In the genomic region with DNA sequence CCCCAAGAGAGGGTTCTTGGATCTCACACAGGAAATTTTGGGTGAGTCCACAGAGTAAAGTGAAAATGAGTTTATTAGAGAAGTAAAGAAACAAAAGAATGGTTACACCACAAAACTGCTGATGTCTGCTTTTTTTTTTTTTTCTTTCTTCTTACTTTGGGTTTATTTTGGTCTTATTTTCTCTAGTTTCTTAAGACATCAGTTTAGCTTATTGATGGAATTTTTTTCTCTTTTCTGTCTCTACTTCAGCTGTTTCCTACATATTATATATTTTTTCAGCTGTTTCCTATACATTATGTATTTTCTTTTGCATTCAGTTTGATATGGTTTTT, we compare ENCODE assay signal across 29 cellular contexts.
DNase-seq lines count a peak whose midpoint lies in the region; ATAC-seq and TF ChIP-seq lines count a peak whose summit lies in the region.
"Had no signal": no experiment of that assay in that cellular context is flagged by ENCODE, and none has a peak within 500 bp of the region (broad histone marks: within the 10 kb centered on the region; RNA-seq: fewer than 3 reads in every experiment).

No MANE protein-coding gene starts in this region.

- CTCF ChIA-PET in Calu3 (lab: Charles Lee) (interaction anchor here (0.9 to 1.3 kb wide), 2 partner anchors 16 to 65 kb away, joined by 3 to 5 read pairs; no protein-coding TSS in a partner anchor), PC-3 (lab: Charles Lee) (no interaction called here)
- CTCF ChIA-PET in CD8-positive, alpha-beta T cell (lab: Charles Lee), result no interaction called here

- peak overlapping the region; percentile 66 for H2BK120ac ChIP-seq in trophoblast cell (ENCODE audit: insufficient read depth, low read length, poor library complexity)

- H3K4ac ChIP-seq in trophoblast cell (ENCODE audit: low read depth, low read length), result no peak overlapping the region

- no peaks in the 10 kb centered on the region for H3K79me2 ChIP-seq in PC-3 (ENCODE audit: low read length)
- no peaks in the 10 kb centered on the region for H3K79me2 ChIP-seq in trophoblast cell (ENCODE audit: control insufficient read depth, insufficient read depth, low read length, poor library complexity)

- H3K4me1 Mint-ChIP-seq in Calu3 (ENCODE audit: low read depth, unreplicated experiment), result peaks cover 29% of the 10 kb centered on the region
- peaks cover 26 to 60% of the 10 kb centered on the region in 2 donors for H3K4me1 Mint-ChIP-seq in effector memory CD8-positive, alpha-beta T cell (ENCODE audit: low read depth in 2 of 2)
- H3K4me1 Mint-ChIP-seq in CD8-positive, alpha-beta T cell (ENCODE audit: low read depth), result peaks cover 58% of the 10 kb centered on the region

- H3K79me1 ChIP-seq in trophoblast cell (ENCODE audit: low read length), result peaks cover 9% of the 10 kb centered on the region

- peak overlapping the region; percentile 88 for H2BK5ac ChIP-seq in trophoblast cell (ENCODE audit: low read depth, low read length, poor library complexity)

- H2AFZ ChIP-seq in PC-3 (ENCODE audit: low read length) (no peak overlapping the region), trophoblast cell (ENCODE audit: insufficient read depth, low read length, poor library complexity) (no peak overlapping the region)

- no peaks in the 10 kb centered on the region for H3K27me3 Mint-ChIP-seq in Calu3 (ENCODE audit: unreplicated experiment)
- no peaks in the 10 kb centered on the region for H3K27me3 Mint-ChIP-seq in effector memory CD8-positive, alpha-beta T cell
- no peaks in the 10 kb centered on the region for H3K27me3 Mint-ChIP-seq in CD8-positive, alpha-beta T cell (ENCODE audit: low read depth)
- H3K27me3 Mint-ChIP-seq: activated CD4-positive, alpha-beta memory T cell treated with anti-CD3 and anti-CD28 coated beads for 36 hours; activated naive CD4-positive, alpha-beta T cell treated with anti-CD3 and anti-CD28 coated beads, Interleukin-2, amount 50 U/mL, for 24 hours; stimulated activated naive CD8-positive, alpha-beta T cell treated with anti-CD3 and anti-CD28 coated beads, Interleukin-15, amount 100 ng/mL, for 72 hours had no signal

- no peak overlapping the region for H3K18ac ChIP-seq in trophoblast cell (ENCODE audit: low read length)

- H3K9me3 Mint-ChIP-seq in Calu3 (ENCODE audit: low read depth, unreplicated experiment), result no peaks in the 10 kb centered on the region
- no peaks in the 10 kb centered on the region for H3K9me3 Mint-ChIP-seq in effector memory CD8-positive, alpha-beta T cell
- H3K9me3 Mint-ChIP-seq in CD8-positive, alpha-beta T cell, result no peaks in the 10 kb centered on the region
- H3K9me3 Mint-ChIP-seq: activated CD4-positive, alpha-beta memory T cell treated with anti-CD3 and anti-CD28 coated beads for 36 hours; activated naive CD4-positive, alpha-beta T cell treated with anti-CD3 and anti-CD28 coated beads, Interleukin-2, amount 50 U/mL, for 24 hours had no signal

- no peaks in the 10 kb centered on the region for H3K9me2 ChIP-seq in PC-3 (replicated peaks; ENCODE audit: low read length)

- no TSS peak for BruUV-seq in Calu3 (replicated peaks; lab: Mats Ljungman, UMichigan)
- no TSS peak for BruUV-seq in PC-3 (replicated peaks; lab: Mats Ljungman, UMichigan)

- DNase-seq in Calu3, result no peak
- DNase-seq in PC-3, result no peak
- no peak for DNase-seq in effector memory CD8-positive, alpha-beta T cell
- DNase-seq in trophoblast cell, result no peak
- no peak for DNase-seq in CD8-positive, alpha-beta T cell
- no peak for DNase-seq in GM03348 (ENCODE audit: low spot score)
- no peak for DNase-seq in heart right ventricle
- DNase-seq: activated CD4-positive, alpha-beta memory T cell treated with anti-CD3 and anti-CD28 coated beads for 36 hours; activated CD4-positive, CD25-positive, alpha-beta regulatory T cell treated with anti-CD3 and anti-CD28 coated beads, Interleukin-2, amount 50 U/mL, for 72 hours; activated CD8-positive, alpha-beta memory T cell treated with anti-CD3 and anti-CD28 coated beads, Interleukin-2, amount 50 U/mL, for 4 hours; amygdala; C1 segment of cervical spinal cord; esophagus squamous epithelium; hypothalamus; immature natural killer cell; NCI-H1105 treated with DMSO at 0.1 percent for 48 hours; NCI-H2029 treated with DMSO at 0.1 percent for 48 hours; NCI-H2227 treated with DMSO at 0.1 percent for 48 hours; NCI-H526 treated with DMSO at 0.1 percent for 48 hours; occipital lobe; small intestine; stimulated activated CD4-positive, alpha-beta T cell treated with anti-CD3 and anti-CD28 coated beads, Interleukin-1b, Interleukin-23, amount 100 ng/mL, for 48 hours; stimulated activated CD8-positive, alpha-beta memory T cell treated with anti-CD3 and anti-CD28 coated beads, Interleukin-4, amount 100 ng/mL, for 48 hours; stimulated activated naive CD8-positive, alpha-beta T cell treated with anti-CD3 and anti-CD28 coated beads, Interleukin-15, amount 100 ng/mL, for 72 hours had no signal

- peak overlapping the region; percentile 54 for H4K8ac ChIP-seq in trophoblast cell (ENCODE audit: low read depth, low read length)

- H3K9ac ChIP-seq in PC-3 (ENCODE audit: low read length) (no peak overlapping the region), trophoblast cell (ENCODE audit: low read length) (no peak overlapping the region)

- no peaks in the 10 kb centered on the region for H4K20me1 ChIP-seq in PC-3 (ENCODE audit: low read length)

- no peaks in the 10 kb centered on the region for H3F3A ChIP-seq in PC-3 (ENCODE audit: low read length, unreplicated experiment)

- no peak for TF ChIP-seq CTCF in Calu3 (IDR thresholded peaks at IDR 0.05; ENCODE audit: unreplicated experiment)
- no peak for TF ChIP-seq CTCF in PC-3 (conservative IDR thresholded peaks at IDR 0.05; ENCODE audit: low read depth, low read length)
- no peak for TF ChIP-seq CTCF in CD8-positive, alpha-beta T cell (IDR thresholded peaks at IDR 0.05)
- TF ChIP-seq CTCF in heart right ventricle (IDR thresholded peaks at IDR 0.05), result no peak

- ATAC-seq in PC-3 (no peak), heart right ventricle (no peak)
- ATAC-seq in effector memory CD8-positive, alpha-beta T cell (replicated peaks), result no peak
- no peak for ATAC-seq in CD8-positive, alpha-beta T cell
- ATAC-seq: gastroesophageal sphincter; GM12878; left lobe of liver; stimulated activated naive CD8-positive, alpha-beta T cell treated with anti-CD3 and anti-CD28 coated beads, Interleukin-15, amount 100 ng/mL, for 72 hours had no signal

- H3K36me3 Mint-ChIP-seq in Calu3 (ENCODE audit: insufficient read depth, unreplicated experiment), result no peaks in the 10 kb centered on the region
- peaks cover 16% of the 10 kb centered on the region for H3K36me3 Mint-ChIP-seq in effector memory CD8-positive, alpha-beta T cell (ENCODE audit: insufficient read depth)
- H3K36me3 Mint-ChIP-seq in CD8-positive, alpha-beta T cell, result peaks cover 38% of the 10 kb centered on the region

- H3K4me2 ChIP-seq in PC-3 (ENCODE audit: low read length), result peak overlapping the region; percentile 76
- H3K4me2 ChIP-seq in trophoblast cell (ENCODE audit: low read length), result peak overlapping the region; percentile 32

- peak overlapping the region; percentile 24 for H4K91ac ChIP-seq in trophoblast cell (ENCODE audit: low read depth, low read length)

- no peak overlapping the region for H3K27ac Mint-ChIP-seq in Calu3 (ENCODE audit: unreplicated experiment)
- H3K27ac Mint-ChIP-seq in effector memory CD8-positive, alpha-beta T cell, result peak overlapping the region; percentile 3 to 69
- no peak overlapping the region for H3K27ac Mint-ChIP-seq in CD8-positive, alpha-beta T cell
- H3K27ac Mint-ChIP-seq: activated CD4-positive, alpha-beta memory T cell treated with anti-CD3 and anti-CD28 coated beads for 36 hours; activated naive CD4-positive, alpha-beta T cell treated with anti-CD3 and anti-CD28 coated beads, Interleukin-2, amount 50 U/mL, for 24 hours; stimulated activated naive CD8-positive, alpha-beta T cell treated with anti-CD3 and anti-CD28 coated beads, Interleukin-15, amount 100 ng/mL, for 72 hours had no signal

- H3K14ac ChIP-seq in trophoblast cell (ENCODE audit: low read length), result peak overlapping the region; percentile 30

- peak overlapping the region; percentile 58 for H2BK12ac ChIP-seq in trophoblast cell (ENCODE audit: low read length)

- no peaks in the 10 kb centered on the region for H3K9me3 ChIP-seq in PC-3 (ENCODE audit: low read length)
- peaks cover 7% of the 10 kb centered on the region for H3K9me3 ChIP-seq in trophoblast cell (ENCODE audit: insufficient read depth, low read depth, low read length)
- H3K9me3 ChIP-seq in CD8-positive, alpha-beta T cell (ENCODE audit: low read length), result no peaks in the 10 kb centered on the region
- H3K9me3 ChIP-seq in heart right ventricle, result peaks cover 0 to 12% (median 0%) of the 10 kb centered on the region in 11 donors
- H3K9me3 ChIP-seq: esophagus squamous epithelium, gastroesophageal sphincter had no signal

- H3K4me3 ChIP-seq in PC-3 (ENCODE audit: low read length) (peak overlapping the region; percentile 26; the same call in 1 of the 2 replicates), trophoblast cell (ENCODE audit: low read depth, low read length) (no peak overlapping the region), heart right ventricle (no peak overlapping the region)
- no peak overlapping the region for H3K4me3 ChIP-seq in CD8-positive, alpha-beta T cell (ENCODE audit: low read depth, low read length)
- H3K4me3 ChIP-seq: coronary artery, esophagus squamous epithelium, gastroesophageal sphincter, GM12878 had no signal

- H3K4me1 ChIP-seq in PC-3 (ENCODE audit: insufficient read depth, low read length), result peaks cover 38% of the 10 kb centered on the region
- H3K4me1 ChIP-seq in trophoblast cell (ENCODE audit: control insufficient read depth in 1 of 2, insufficient read depth in 2 of 2, low read length in 2 of 2), result peaks cover 5 to 7% of the 10 kb centered on the region in 2 experiments
- H3K4me1 ChIP-seq in CD8-positive, alpha-beta T cell (ENCODE audit: insufficient read depth, low read length), result peaks cover 10% of the 10 kb centered on the region
- H3K4me1 ChIP-seq in heart right ventricle, result peaks cover 0 to 25% (median 16%) of the 10 kb centered on the region in 9 donors

- H3K23ac ChIP-seq in trophoblast cell (ENCODE audit: low read length), result no peak overlapping the region

- intact Hi-C loops in Calu3 (cut with micrococcal nuclease; ENCODE audit: unreplicated experiment) (no loop called here), PC-3 (cut with micrococcal nuclease) (no loop called here), heart right ventricle (cut with DNase I) (no loop called here)
- intact Hi-C loops in CD8-positive, alpha-beta T cell (cut with DNase I, micrococcal nuclease), result no loop called here

- H3K27me3 ChIP-seq in PC-3 (ENCODE audit: low read length) (no peaks in the 10 kb centered on the region), trophoblast cell (ENCODE audit: insufficient read depth, low read length) (no peaks in the 10 kb centered on the region), heart right ventricle (no peaks in the 10 kb centered on the region)
- H3K27me3 ChIP-seq in CD8-positive, alpha-beta T cell (ENCODE audit: insufficient read depth, low read length), result no peaks in the 10 kb centered on the region
- H3K27me3 ChIP-seq: esophagus squamous epithelium, gastroesophageal sphincter had no signal

- POLR2A ChIA-PET in PC-3 (lab: Charles Lee; ENCODE audit: unreplicated experiment), result interaction anchor here (0.7 kb wide), 1 partner anchor 28 kb away, joined by 7 read pairs; no protein-coding TSS in a partner anchor
- POLR2A ChIA-PET in CD8-positive, alpha-beta T cell (lab: Charles Lee), result interaction anchor here (0.6 kb wide), 1 partner anchor 1911 kb away, joined by 4 read pairs; no protein-coding TSS in a partner anchor

- H2AK5ac ChIP-seq in trophoblast cell (ENCODE audit: low read length), result no peak overlapping the region

- H3K36me3 ChIP-seq in PC-3 (ENCODE audit: low read depth, low read length) (no peaks in the 10 kb centered on the region), trophoblast cell (ENCODE audit: control insufficient read depth in 1 of 2, insufficient read depth in 2 of 2, low read length in 2 of 2) (peaks cover 7 to 10% of the 10 kb centered on the region in 2 experiments), heart right ventricle (peaks cover 0 to 17% (median 0%) of the 10 kb centered on the region in 9 donors)
- H3K36me3 ChIP-seq in CD8-positive, alpha-beta T cell (ENCODE audit: insufficient read depth, low read length), result no peaks in the 10 kb centered on the region

- peak overlapping the region; percentile 60 for H3K4me3 Mint-ChIP-seq in Calu3 (ENCODE audit: low read depth, unreplicated experiment)
- H3K4me3 Mint-ChIP-seq in effector memory CD8-positive, alpha-beta T cell, result no peak overlapping the region
- H3K4me3 Mint-ChIP-seq in CD8-positive, alpha-beta T cell, result no peak overlapping the region
- H3K4me3 Mint-ChIP-seq: activated CD4-positive, alpha-beta memory T cell treated with anti-CD3 and anti-CD28 coated beads for 36 hours; activated naive CD4-positive, alpha-beta T cell treated with anti-CD3 and anti-CD28 coated beads, Interleukin-2, amount 50 U/mL, for 24 hours; immature natural killer cell; stimulated activated naive CD8-positive, alpha-beta T cell treated with anti-CD3 and anti-CD28 coated beads, Interleukin-15, amount 100 ng/mL, for 72 hours had no signal

- H4K12ac ChIP-seq in trophoblast cell (ENCODE audit: low read depth, low read length), result no peak overlapping the region

- H3K27ac ChIP-seq in PC-3 (ENCODE audit: low read length) (peak overlapping the region; percentile 40), trophoblast cell (ENCODE audit: low read depth, low read length) (peak overlapping the region; percentile 73), heart right ventricle (no peak overlapping the region)
- no peak overlapping the region for H3K27ac ChIP-seq in CD8-positive, alpha-beta T cell (ENCODE audit: low read depth, low read length)
- H3K27ac ChIP-seq: coronary artery, esophagus squamous epithelium, gastroesophageal sphincter had no signal

Comparison
In these comparisons a context has a peak if more than half of its experiments do, and no peak if none do; other contexts are left out.
1. H3K27ac Mint-ChIP-seq: peak in effector memory CD8-positive, alpha-beta T cell (2 of 2); none in Calu3 (single experiment) and CD8-positive, alpha-beta T cell (single experiment).
2. H3K27ac ChIP-seq: peak in PC-3 (single experiment) and trophoblast cell (single experiment); none in CD8-positive, alpha-beta T cell (single experiment) and heart right ventricle (0 of 10).